Comparison of ENCODE assay signal across 8 cellular contexts in genomic region chr10:97334370-97335175, GRCh38. TPM values are rescaled to one million over a fixed set of nuclear protein-coding genes. Genes with fewer than 3 reads are reported as not detected.
DNase-seq lines count a peak whose midpoint lies in the region; ATAC-seq, FAIRE-seq and TF ChIP-seq lines count a peak whose summit lies in the region.

A gene with protein sequence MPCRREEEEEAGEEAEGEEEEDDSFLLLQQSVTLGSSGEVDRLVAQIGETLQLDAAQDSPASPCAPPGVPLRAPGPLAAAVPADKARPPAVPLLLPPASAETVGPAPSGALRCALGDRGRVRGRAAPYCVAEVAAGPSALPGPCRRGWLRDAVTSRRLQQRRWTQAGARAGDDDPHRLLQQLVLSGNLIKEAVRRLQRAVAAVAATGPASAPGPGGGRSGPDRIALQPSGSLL (minus strand): TSS chr10:97334729. CDS start chr10:97334572, 157 bp downstream.

- peak; percentile 87 for ATAC-seq in HG02678 (IDR thresholded peaks at IDR 0.05; ENCODE audit: unreplicated experiment)

- TF ChIP-seq CTCF in GM13976 (IDR thresholded peaks at IDR 0.05; ENCODE audit: borderline replicate concordance, control extremely low read depth, extremely low read depth, insufficient read depth, missing control alignments) (no peak), right atrium auricular region (IDR thresholded peaks at IDR 0.05) (no peak)

- H3K36me3 ChIP-seq in right atrium auricular region, result no peaks in the 10 kb centered on the region

- H3K4me1 ChIP-seq in right atrium auricular region, result peaks cover 3 to 57% of the 10 kb centered on the region in 2 donors

- H3K9me3 ChIP-seq in right atrium auricular region, result no peaks in the 10 kb centered on the region

- intact Hi-C loops in T-helper 2 cell treated with Interferon-gamma antibody and Interleukin-4, amounts not matched to agents 100 ng/mL and 5 ng/mL, for 36 hours (cut with micrococcal nuclease), result loop anchor here (1.0 to 10.0 kb wide), 7 partner anchors 15 to 800 kb away; partner anchors contain the start of genes ARHGAP19, FRAT1, LCOR and MMS19

- peak; percentile 80 for FAIRE-seq in urothelium cell line (lab: Jason Lieb, UNC)

- H3K27ac ChIP-seq in right atrium auricular region, result peak within 1 kb of the TSS; percentile 93

- DNase-seq in GM13976 (ENCODE audit: low spot score) (peak; percentile 97), NCI-H1105 treated with DMSO at 0.1 percent for 48 hours (lab: John Stamatoyannopoulos, UW) (peak; percentile 69), anterior cingulate cortex (lab: John Stamatoyannopoulos, UW) (peak in 57 of 58 donors; percentile 64 to 97 (median 89)), right atrium auricular region (ENCODE audit: low spot score) (peak; percentile 92), pulmonary artery endothelial cell (ENCODE audit: low read depth, low spot score) (peak; percentile 75), urothelium cell line (ENCODE audit: low spot score) (peak; percentile 96)

- in situ Hi-C loops in GM13976 (cut with MboI; ENCODE audit: low sequenced_read_pairs, unreplicated experiment), result no loop called here

- no peaks in the 10 kb centered on the region for H3K27me3 ChIP-seq in right atrium auricular region

- H3K4me3 ChIP-seq in right atrium auricular region, result peak within 1 kb of the TSS; percentile 84 to 85

RNA-seq across cellular contexts. Expression of the gene that starts here (rescaled TPM):
- total RNA-seq in T-helper 2 cell treated with Interferon-gamma antibody and Interleukin-4, amounts not matched to agents 100 ng/mL and 5 ng/mL, for 36 hours, result 9.0 and 10.4 TPM in 2 replicates
- total RNA-seq in right atrium auricular region (1 to 10 TPM; 5.9 to 8.7 TPM), pulmonary artery endothelial cell (11.0 and 11.9 TPM in 2 replicates)

Comparison
In these comparisons a context has a peak if more than half of its experiments do, and no peak if none do; other contexts are left out.
1. Peak in every context shown above with its lines: DNase-seq, ATAC-seq, H3K4me3 ChIP-seq and H3K27ac ChIP-seq.